Comparison of ENCODE assay signal across 15 cellular contexts in genomic region chrX:39899876-39900787, GRCh38.
DNase-seq lines count a peak whose midpoint lies in the region; ATAC-seq and TF ChIP-seq lines count a peak whose summit lies in the region.
"Had no signal": no experiment of that assay in that cellular context is flagged by ENCODE, and none has a peak within 500 bp of the region (broad histone marks: within the 10 kb centered on the region; RNA-seq: fewer than 3 reads in every experiment).

No MANE protein-coding gene starts in this region.

- in situ Hi-C loops in IMR-90 (cut with MboI; ENCODE audit: low sequenced_read_pairs), result no loop called here

- H2BK20ac ChIP-seq in IMR-90 (ENCODE audit: low read depth, low read length), result no peak overlapping the region

- H3K4me3 Mint-ChIP-seq in nephron (peak overlapping the region; percentile 51 to 61 (median 53)), natural killer cell (no peak overlapping the region)
- H3K4me3 Mint-ChIP-seq: CD4-positive, CD25-positive, alpha-beta regulatory T cell; central memory CD8-positive, alpha-beta T cell; stimulated activated naive CD8-positive, alpha-beta T cell treated with anti-CD3 and anti-CD28 coated beads, Interleukin-15, Interleukin-2, amounts not matched to agents 100 ng/mL and 50 ng/mL, for 24 hours had no signal

- peak overlapping the region; percentile 49 for H2AFZ ChIP-seq in IMR-90 (replicated peaks; ENCODE audit: low read length, poor library complexity)

- CTCF ChIA-PET in IMR-90 (lab: Yijun Ruan, JAX), result no interaction called here

- BruUV-seq in IMR-90 (replicated peaks; lab: Mats Ljungman, UMichigan), result no TSS peak

- no peak overlapping the region for H3K4ac ChIP-seq in IMR-90 (ENCODE audit: low read depth, low read length)

- H3K36me3 ChIP-seq in BLaER1 treated with 17β-estradiol and CSF1 and Interleukin-3, amounts not matched to agents 10 nM and 100 nM, result no peaks in the 10 kb centered on the region
- H3K36me3 ChIP-seq in IMR-90 (ENCODE audit: control insufficient read depth, insufficient read depth, low read length) (no peaks in the 10 kb centered on the region), adipocyte (ENCODE audit: control insufficient read depth, insufficient read depth, low read length, severe bottlenecking) (no peaks in the 10 kb centered on the region), H7 (replicated peaks; ENCODE audit: control insufficient read depth, insufficient read depth, low read length) (no peaks in the 10 kb centered on the region)

- H3K27me3 Mint-ChIP-seq in nephron (ENCODE audit: low read depth) (peaks cover 10% of the 10 kb centered on the region), natural killer cell (ENCODE audit: low read depth in 2 of 2) (peaks cover 12 to 47% of the 10 kb centered on the region in 2 donors)
- H3K27me3 Mint-ChIP-seq: CD4-positive, CD25-positive, alpha-beta regulatory T cell; central memory CD8-positive, alpha-beta T cell had no signal

- no peak for TF ChIP-seq RAD21 in IMR-90 (IDR thresholded peaks at IDR 0.05; ENCODE audit: low read length)

- peaks cover 3% of the 10 kb centered on the region for H3K9me3 Mint-ChIP-seq in nephron
- no peaks in the 10 kb centered on the region for H3K9me3 Mint-ChIP-seq in natural killer cell
- H3K9me3 Mint-ChIP-seq: CD4-positive, CD25-positive, alpha-beta regulatory T cell; central memory CD8-positive, alpha-beta T cell; stimulated activated naive CD8-positive, alpha-beta T cell treated with anti-CD3 and anti-CD28 coated beads, Interleukin-15, Interleukin-2, amounts not matched to agents 100 ng/mL and 50 ng/mL, for 24 hours had no signal

- no peak for TF ChIP-seq POLR2A in IMR-90 (IDR thresholded peaks at IDR 0.05; ENCODE audit: low read depth, low read length)

- ATAC-seq in IMR-90 (ENCODE audit: low read depth), result no peak
- no peak for ATAC-seq in GM19455 (IDR thresholded peaks at IDR 0.05; ENCODE audit: unreplicated experiment)
- no peak for ATAC-seq in natural killer cell

- no peak overlapping the region for H3K14ac ChIP-seq in IMR-90 (replicated peaks; ENCODE audit: low read depth, low read length)

- H4K5ac ChIP-seq in IMR-90 (ENCODE audit: low read depth, low read length), result no peak overlapping the region

- no peak overlapping the region for H2BK120ac ChIP-seq in IMR-90 (ENCODE audit: low read depth, low read length)

- no peak overlapping the region for H4K8ac ChIP-seq in IMR-90 (ENCODE audit: low read depth in 2 of 2, low read length in 2 of 2)

- H3K79me1 ChIP-seq in IMR-90 (ENCODE audit: low read depth in 1 of 2, low read length in 2 of 2), result no peaks in the 10 kb centered on the region

- intact Hi-C loops in IMR-90 (cut with micrococcal nuclease), result loop anchor here (5.0 kb wide), 2 partner anchors 168 to 187 kb away; no protein-coding TSS in a partner anchor
- intact Hi-C loops in natural killer cell (cut with micrococcal nuclease), result no loop called here

- no peaks in the 10 kb centered on the region for H4K20me1 ChIP-seq in BLaER1 treated with 17β-estradiol and CSF1 and Interleukin-3, amounts not matched to agents 10 nM and 100 nM
- no peaks in the 10 kb centered on the region for H4K20me1 ChIP-seq in IMR-90 (ENCODE audit: insufficient read depth, low read length)

- H3K4me1 Mint-ChIP-seq in nephron, result peaks cover 67% of the 10 kb centered on the region
- peaks cover 0 to under 1% of the 10 kb centered on the region in 2 donors for H3K4me1 Mint-ChIP-seq in natural killer cell
- H3K4me1 Mint-ChIP-seq: CD4-positive, CD25-positive, alpha-beta regulatory T cell; central memory CD8-positive, alpha-beta T cell had no signal

- H2AK9ac ChIP-seq in IMR-90 (replicated peaks; ENCODE audit: low read depth, low read length, poor library complexity), result no peak overlapping the region

- no peak overlapping the region for H3K18ac ChIP-seq in IMR-90 (ENCODE audit: low read depth, low read length)

- POLR2A ChIA-PET in IMR-90 (lab: Charles Lee; ENCODE audit: unreplicated experiment), result no interaction called here

- peak overlapping the region; percentile 5 to 75 (median 61); a peak in 20 of 22 replicates for H3K4me2 ChIP-seq in BLaER1 treated with 17β-estradiol and CSF1 and Interleukin-3, amounts not matched to agents 10 nM and 100 nM
- H3K4me2 ChIP-seq in IMR-90 (ENCODE audit: low read depth, low read length), result no peak overlapping the region

- no peak for DNase-seq in IMR-90
- DNase-seq in adipocyte (ENCODE audit: low read depth), result no peak
- no peak for DNase-seq in natural killer cell
- DNase-seq in effector CD8-positive, alpha-beta T cell (lab: John Stamatoyannopoulos, UW), result no peak
- no peak for DNase-seq in H7
- DNase-seq: activated naive CD4-positive, alpha-beta T cell treated with Interleukin-2 at 50 U/mL for 16 hours; CD4-positive, CD25-positive, alpha-beta regulatory T cell; Kasumi-1; mesenchymal stem cell; SHP77 treated with DMSO at 0.1 percent for 48 hours had no signal

- no peak overlapping the region for H2BK15ac ChIP-seq in IMR-90 (ENCODE audit: low read depth, low read length)

- H3K27ac Mint-ChIP-seq in nephron (peak overlapping the region in 2 of 3 experiments; percentile 57 to 74), natural killer cell (no peak overlapping the region)
- H3K27ac Mint-ChIP-seq: CD4-positive, CD25-positive, alpha-beta regulatory T cell; stimulated activated naive CD8-positive, alpha-beta T cell treated with anti-CD3 and anti-CD28 coated beads, Interleukin-15, Interleukin-2, amounts not matched to agents 100 ng/mL and 50 ng/mL, for 24 hours had no signal

- no peaks in the 10 kb centered on the region for H3K36me3 Mint-ChIP-seq in nephron (ENCODE audit: low read depth)
- H3K36me3 Mint-ChIP-seq in natural killer cell, result no peaks in the 10 kb centered on the region
- H3K36me3 Mint-ChIP-seq: CD4-positive, CD25-positive, alpha-beta regulatory T cell had no signal

- peaks cover 20 to 55% (median 49%) of the 10 kb centered on the region in 10 experiments for H3K4me1 ChIP-seq in BLaER1 treated with 17β-estradiol and CSF1 and Interleukin-3, amounts not matched to agents 10 nM and 100 nM
- H3K4me1 ChIP-seq in IMR-90 (ENCODE audit: control insufficient read depth, insufficient read depth, low read length) (peaks cover 13% of the 10 kb centered on the region), adipocyte (ENCODE audit: control insufficient read depth, insufficient read depth, low read length) (peaks cover 5% of the 10 kb centered on the region)

- 0 out of 2 replicates have a peak, but pooled peaks cover 8% of the 10 kb centered on the region for H3K9me1 ChIP-seq in IMR-90 (ENCODE audit: insufficient read depth, low read length)

- TF ChIP-seq CTCF in IMR-90 (conservative IDR thresholded peaks at IDR 0.05; ENCODE audit: low read depth, low read length), result no peak
- TF ChIP-seq CTCF in nephron (IDR thresholded peaks at IDR 0.05; ENCODE audit: unreplicated experiment in 3 of 3), result no peak
- no peak for TF ChIP-seq CTCF in natural killer cell (IDR thresholded peaks at IDR 0.05)

- H3K9me3 ChIP-seq in BLaER1 treated with 17β-estradiol and CSF1 and Interleukin-3, amounts not matched to agents 10 nM and 100 nM (replicated peaks in 1 of 11), result no peaks in the 10 kb centered on the region
- H3K9me3 ChIP-seq in IMR-90 (ENCODE audit: control insufficient read depth, insufficient read depth, low read length) (no peaks in the 10 kb centered on the region), adipocyte (ENCODE audit: control insufficient read depth, low read length) (no peaks in the 10 kb centered on the region)

- peak overlapping the region in 1 of 11 experiments; percentile 31; a peak in 1 of 22 replicates for H3K9ac ChIP-seq in BLaER1 treated with 17β-estradiol and CSF1 and Interleukin-3, amounts not matched to agents 10 nM and 100 nM
- H3K9ac ChIP-seq in IMR-90 (ENCODE audit: low read depth, low read length) (no peak overlapping the region), adipocyte (ENCODE audit: low read length) (no peak overlapping the region)

- no peak overlapping the region for H2BK5ac ChIP-seq in IMR-90 (ENCODE audit: low read depth, low read length, poor library complexity, severe bottlenecking)

- no peak overlapping the region for H3K4me3 ChIP-seq in BLaER1 treated with 17β-estradiol and CSF1 and Interleukin-3, amounts not matched to agents 10 nM and 100 nM
- H3K4me3 ChIP-seq in IMR-90 (ENCODE audit: insufficient read depth, low read depth, low read length) (no peak overlapping the region), adipocyte (ENCODE audit: low read length) (peak overlapping the region; percentile 16), H7 (ENCODE audit: insufficient read depth, low read depth, low read length) (no peak overlapping the region)

- no peak overlapping the region for H3K56ac ChIP-seq in IMR-90 (ENCODE audit: extremely low read depth, insufficient read depth, low read length)

- WGBS in IMR-90 (ENCODE audit: extremely low coverage in 2 of 2, insufficient read length in 1 of 2), 2 experiments, result 72% methylated on average over 13 of the region's 23 CpGs; no CpG with 5 or more reads in 1 of the 2 experiments

- H4K91ac ChIP-seq in IMR-90 (ENCODE audit: insufficient read depth, low read depth, low read length), result no peak overlapping the region

- no peak overlapping the region for H2AK5ac ChIP-seq in IMR-90 (ENCODE audit: low read depth, low read length)

- H3K27me3 ChIP-seq in BLaER1 treated with 17β-estradiol and CSF1 and Interleukin-3, amounts not matched to agents 10 nM and 100 nM, result peaks cover 0 to 23% (median 11%) of the 10 kb centered on the region in 11 experiments; a peak in 12 of 22 replicates
- H3K27me3 ChIP-seq in IMR-90 (ENCODE audit: control insufficient read depth, insufficient read depth, low read length) (no peaks in the 10 kb centered on the region; the same call in 1 of the 2 replicates), adipocyte (replicated peaks; ENCODE audit: control insufficient read depth, insufficient read depth, low read length) (peaks cover 35% of the 10 kb centered on the region), H7 (ENCODE audit: control insufficient read depth, insufficient read depth, low read length) (peaks cover 4% of the 10 kb centered on the region; the same call in 1 of the 2 replicates)

- dilution Hi-C loops in IMR-90 (cut with HindIII; ENCODE audit: low sequenced_read_pairs, unreplicated experiment), result no loop called here

- no peak overlapping the region for H3K27ac ChIP-seq in BLaER1 treated with 17β-estradiol and CSF1 and Interleukin-3, amounts not matched to agents 10 nM and 100 nM
- H3K27ac ChIP-seq in IMR-90 (ENCODE audit: insufficient read depth, low read length), result no peak overlapping the region

- H3K23ac ChIP-seq in IMR-90 (ENCODE audit: low read depth, low read length), result no peak overlapping the region

TF ChIP-seq in IMR-90, 13 proteins besides CTCF, POLR2A, EP300 and RAD21 (continues in another document):
- no peak for TF ChIP-seq RCOR1 (IDR thresholded peaks at IDR 0.05; ENCODE audit: insufficient replicate concordance, low read length)
- TF ChIP-seq MAZ (IDR thresholded peaks at IDR 0.05; ENCODE audit: borderline replicate concordance, low read depth, low read length), result no peak
- TF ChIP-seq MAFK (IDR thresholded peaks at IDR 0.05; ENCODE audit: low read depth, low read length), result no peak
- no peak for TF ChIP-seq SMC3 (IDR thresholded peaks at IDR 0.05; ENCODE audit: low read depth, low read length)
- TF ChIP-seq RFX5 (IDR thresholded peaks at IDR 0.05; ENCODE audit: low read depth, low read length), result no peak

Comparison
In these comparisons a context has a peak if more than half of its experiments do, and no peak if none do; other contexts are left out.
1. H3K27ac Mint-ChIP-seq: peak in nephron (2 of 3); none in natural killer cell (0 of 2).